ENCODE assay signal across 15 cellular contexts in the genomic region with DNA sequence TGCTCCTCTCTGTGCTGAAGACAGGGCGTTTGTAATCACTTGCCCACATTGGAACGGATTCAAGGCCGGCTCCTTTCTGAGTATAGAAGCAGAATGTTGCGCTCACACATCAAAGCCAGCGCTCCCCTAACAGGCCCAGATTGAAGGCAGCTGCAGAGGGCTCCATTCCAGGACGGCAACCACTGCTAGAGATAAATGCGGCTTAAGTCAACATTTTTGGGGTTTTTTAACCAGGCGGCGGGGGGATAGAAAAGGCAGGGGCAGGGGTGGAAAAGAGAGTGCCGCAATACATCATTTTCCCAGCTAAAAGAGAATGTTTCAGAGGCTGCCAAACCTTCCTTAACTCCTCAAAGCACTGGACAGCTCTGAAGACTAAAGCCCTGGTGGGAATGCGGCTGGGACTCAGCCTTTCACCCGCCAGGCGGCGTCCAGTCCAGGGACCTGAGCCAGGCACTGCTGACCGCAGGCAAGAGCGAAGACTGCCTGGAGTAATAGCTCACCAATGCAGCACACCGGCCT.
DNase-seq lines count a peak whose midpoint lies in the region; ATAC-seq, FAIRE-seq and TF ChIP-seq lines count a peak whose summit lies in the region.
"Had no signal": no experiment of that assay in that cellular context is flagged by ENCODE, and none has a peak within 500 bp of the region (broad histone marks: within the 10 kb centered on the region; RNA-seq: fewer than 3 reads in every experiment).

No MANE protein-coding gene starts in this region.

- H3K4me3 ChIP-seq in AG09309 (ENCODE audit: control insufficient read depth, low read depth, low read length) (no peak overlapping the region), heart left ventricle (no peak overlapping the region), pancreas (no peak overlapping the region), WERI-Rb-1 (ENCODE audit: low read depth, low read length) (no peak overlapping the region)
- H3K4me3 ChIP-seq: prostate gland had no signal

- TF ChIP-seq CTCF in AG09309 (IDR thresholded peaks at IDR 0.05; ENCODE audit: control insufficient read depth, insufficient read depth, low read depth, low read length, missing control alignments): peak; percentile 76
- peak in 11 of 12 donors; percentile 7 to 60 (median 41) for TF ChIP-seq CTCF in heart left ventricle (IDR thresholded peaks at IDR 0.05)
- TF ChIP-seq CTCF in pancreas (IDR thresholded peaks at IDR 0.05): peak in 3 of 4 donors; percentile 16 to 42 (median 19)
- no peak for TF ChIP-seq CTCF in WERI-Rb-1 (IDR thresholded peaks at IDR 0.05; ENCODE audit: low read depth, low read length)

- WGBS in heart left ventricle, 4 donors: 66 to 73% (median 72%) methylated on average over 17 of the region's 17 CpGs
- 9 to 13% methylated on average over 17 of the region's 17 CpGs for WGBS in pancreas, 2 donors

- peaks cover 0 to 12% (median 0%) of the 10 kb centered on the region in 12 donors for H3K4me1 ChIP-seq in heart left ventricle
- H3K4me1 ChIP-seq in pancreas: peaks cover 9 to 16% (median 13%) of the 10 kb centered on the region in 3 donors
- H3K4me1 ChIP-seq: BE2C, prostate gland had no signal

- intact Hi-C loops in heart left ventricle (cut with DNase I) (loop anchor here in 1 of 10 donors (10.0 kb wide), 1 partner anchor 107 kb away; no protein-coding TSS in a partner anchor), pancreas (cut with DNase I) (no loop called here)

- TF ChIP-seq POLR2A in heart left ventricle (IDR thresholded peaks at IDR 0.05): no peak

- ATAC-seq in heart left ventricle: peak; percentile 64 to 87 (median 84)
- ATAC-seq in pancreas: peak; percentile 73 to 90 (median 89)

- H3K36me3 ChIP-seq in heart left ventricle (peaks cover 0 to 86% (median 42%) of the 10 kb centered on the region in 9 donors), pancreas (peaks cover 6 to 54% (median 15%) of the 10 kb centered on the region in 3 donors), WERI-Rb-1 (no peaks in the 10 kb centered on the region)
- H3K36me3 ChIP-seq: BE2C, prostate gland had no signal

- no peaks in the 10 kb centered on the region for H3K27me3 ChIP-seq in heart left ventricle
- no peaks in the 10 kb centered on the region for H3K27me3 ChIP-seq in pancreas
- H3K27me3 ChIP-seq in WERI-Rb-1 (ENCODE audit: insufficient read depth, low read depth, severe bottlenecking): no peaks in the 10 kb centered on the region
- H3K27me3 ChIP-seq: BE2C had no signal

- DNase-seq in AG09309 (ENCODE audit: low read depth) (peak; percentile 67), astrocyte of the hippocampus (ENCODE audit: low read depth, low spot score) (peak; percentile 98), heart left ventricle (peak; percentile 68 to 82 (median 72)), pancreas (peak in 5 of 6 donors; percentile 68 to 83 (median 73)), D341Med (ENCODE audit: low spot score) (no peak), WERI-Rb-1 (no peak), EL (no peak), HTR-8/SVneo (ENCODE audit: insufficient read length, low spot score) (no peak)
- DNase-seq: activated B cell treated with CpG ODN at 0.5 μM for 24 hours; activated gamma-delta T cell treated with Interleukin-2 at 50 U/mL for 16 hours; BE2C; effector CD8-positive, alpha-beta T cell; NCI-H2227 treated with DMSO at 0.1 percent for 48 hours had no signal

- H3K9me3 ChIP-seq in heart left ventricle: no peaks in the 10 kb centered on the region
- H3K9me3 ChIP-seq in pancreas: no peaks in the 10 kb centered on the region
- H3K9me3 ChIP-seq in WERI-Rb-1 (ENCODE audit: severe bottlenecking): no peaks in the 10 kb centered on the region
- H3K9me3 ChIP-seq: BE2C, prostate gland had no signal

- no peak overlapping the region for H3K27ac ChIP-seq in heart left ventricle
- peak overlapping the region in 1 of 4 donors; percentile 18 for H3K27ac ChIP-seq in pancreas
- H3K27ac ChIP-seq in WERI-Rb-1: no peak overlapping the region
- H3K27ac ChIP-seq: prostate gland had no signal

- FAIRE-seq in pancreas (lab: Jason Lieb, UNC): no peak
- FAIRE-seq in HTR-8/SVneo (lab: Jason Lieb, UNC): no peak
- FAIRE-seq: islet of Langerhans had no signal

Comparison
In these comparisons a context has a peak if more than half of its experiments do, and no peak if none do; other contexts are left out.
1. DNase-seq: peak in AG09309 (single experiment), astrocyte of the hippocampus (single experiment), heart left ventricle (5 of 5) and pancreas (5 of 6); none in D341Med (single experiment), WERI-Rb-1 (single experiment), EL (single experiment) and HTR-8/SVneo (single experiment).